Comparison of ENCODE assay signal across 1 cellular context in genomic region chr2:54767921-54768320, GRCh38.
TF ChIP-seq lines count a peak whose summit lies in the region.

No MANE protein-coding gene starts in this region.

TF ChIP-seq in HEK293, 187 proteins besides CTCF, POLR2A, EP300 and RAD21 (continued from another document):
- no peak for TF ChIP-seq ZNF558 (tag by site-specific recombination; IDR thresholded peaks at IDR 0.05)
- TF ChIP-seq ZSCAN30 (tag by site-specific recombination; IDR thresholded peaks at IDR 0.05) = no peak
- no peak for TF ChIP-seq ZNF211 (tag by site-specific recombination; IDR thresholded peaks at IDR 0.05; ENCODE audit: low read depth)
- TF ChIP-seq ZNF768 (tag by site-specific recombination; IDR thresholded peaks at IDR 0.05) = no peak
- TF ChIP-seq ZNF416 (tag by site-specific recombination; IDR thresholded peaks at IDR 0.05) = no peak
- no peak for TF ChIP-seq KLF8 (tag by site-specific recombination; IDR thresholded peaks at IDR 0.05)
- no peak for TF ChIP-seq ZNF423 (tag by site-specific recombination; IDR thresholded peaks at IDR 0.05)
